ENCODE assay signal across 8 cellular contexts in genomic region chr7:133434246-133434865, GRCh38.
A peak's percentile ranks its signal among the peaks of the same experiment; 100 is the strongest.
DNase-seq lines count a peak whose midpoint lies in the region; ATAC-seq and TF ChIP-seq lines count a peak whose summit lies in the region.

No MANE protein-coding gene starts in this region.

- H3K4me3 ChIP-seq in WERI-Rb-1 (ENCODE audit: low read depth, low read length) = no peak overlapping the region

- H3K9me3 ChIP-seq in KOPT-K1 (ENCODE audit: insufficient read depth, low read length, poor library complexity, severe bottlenecking) = no peaks in the 10 kb centered on the region
- H3K9me3 ChIP-seq in WERI-Rb-1 (ENCODE audit: severe bottlenecking) = no peaks in the 10 kb centered on the region

- no peaks in the 10 kb centered on the region for H3K27me3 ChIP-seq in WERI-Rb-1 (ENCODE audit: insufficient read depth, low read depth, severe bottlenecking)

- no peak for ATAC-seq in HG03159 (IDR thresholded peaks at IDR 0.05; ENCODE audit: unreplicated experiment)

- TF ChIP-seq CTCF in WERI-Rb-1 (IDR thresholded peaks at IDR 0.05; ENCODE audit: low read depth, low read length) = peak; percentile 17; the same call in 1 of the 2 replicates

- H3K27ac ChIP-seq in KOPT-K1 (ENCODE audit: low read depth, low read length, poor library complexity, severe bottlenecking) = peak overlapping the region; percentile 12
- no peak overlapping the region for H3K27ac ChIP-seq in WERI-Rb-1

- no peaks in the 10 kb centered on the region for H3K36me3 ChIP-seq in KOPT-K1 (ENCODE audit: insufficient read depth, low read length)
- no peaks in the 10 kb centered on the region for H3K36me3 ChIP-seq in WERI-Rb-1

- DNase-seq in EH (ENCODE audit: low read depth) = peak; percentile 52
- DNase-seq in WERI-Rb-1 = no peak
- peak; percentile 42 for DNase-seq in kidney glomerular epithelial cell (lab: John Stamatoyannopoulos, UW)
- DNase-seq in NCI-H774 (lab: John Stamatoyannopoulos, UW) = no peak
- no peak for DNase-seq in NCI-H524 (lab: John Stamatoyannopoulos, UW)
- DNase-seq in stimulated activated naive CD4-positive, alpha-beta T cell treated with Interleukin-2 at 50 U/mL for 16 hours (lab: John Stamatoyannopoulos, UW) = no peak

Comparison
In these comparisons a context has a peak if more than half of its experiments do, and no peak if none do; other contexts are left out.
1. DNase-seq: peak in EH (single experiment) and kidney glomerular epithelial cell (single experiment); none in WERI-Rb-1 (single experiment), NCI-H774 (single experiment), NCI-H524 (0 of 2) and stimulated activated naive CD4-positive, alpha-beta T cell treated with Interleukin-2 at 50 U/mL for 16 hours (single experiment).